In genomic region chrX:71619193-71619592, GRCh38 we compare ENCODE assay signal across 12 cellular contexts. TPM values are rescaled to one million over a fixed set of nuclear protein-coding genes. Genes with fewer than 3 reads are reported as not detected.
DNase-seq lines count a peak whose midpoint lies in the region; ATAC-seq and TF ChIP-seq lines count a peak whose summit lies in the region.
"Had no signal": no experiment of that assay in that cellular context is flagged by ENCODE, and none has a peak within 500 bp of the region (broad histone marks: within the 10 kb centered on the region; RNA-seq: fewer than 3 reads in every experiment).

No MANE protein-coding gene starts in this region.

- H3F3A ChIP-seq in smooth muscle cell (ENCODE audit: low read depth) = no peaks in the 10 kb centered on the region

- no peaks in the 10 kb centered on the region for H3K27me3 Mint-ChIP-seq in CD8-positive, alpha-beta T cell (ENCODE audit: low read depth)
- peaks cover 27% of the 10 kb centered on the region for H3K27me3 Mint-ChIP-seq in activated T-cell treated with anti-CD3 and anti-CD28 coated beads, Interleukin-2, amount 50 U/mL, for 24 hours
- no peaks in the 10 kb centered on the region for H3K27me3 Mint-ChIP-seq in type B pancreatic cell

- no peaks in the 10 kb centered on the region for H3K79me2 ChIP-seq in smooth muscle cell (ENCODE audit: low read depth)

- DNase-seq in CD8-positive, alpha-beta T cell = peak in 2 of 7 experiments; percentile 61 to 80
- DNase-seq in T follicular helper cell (ENCODE audit: low read depth) (peak; percentile 35), smooth muscle cell (lab: John Stamatoyannopoulos, UW; ENCODE audit: unreplicated experiment) (no peak), GM19238 (ENCODE audit: insufficient read length, low spot score) (no peak), NCI-H1092 (lab: John Stamatoyannopoulos, UW) (no peak), type B pancreatic cell (ENCODE audit: extremely low spot score, unreplicated experiment) (no peak)
- DNase-seq in activated T-cell treated with anti-CD3 and anti-CD28 coated beads, Interleukin-2, amount 50 U/mL, for 24 hours = peak; percentile 71
- DNase-seq: BE2C, hippocampal formation, NCI-H510A treated with DMSO at 0.1 percent for 48 hours had no signal

- peak overlapping the region; percentile 68 for H3K9ac ChIP-seq in smooth muscle cell (ENCODE audit: low read depth)

- H3K27ac Mint-ChIP-seq in CD8-positive, alpha-beta T cell = peak overlapping the region; percentile 95
- H3K27ac Mint-ChIP-seq in activated T-cell treated with anti-CD3 and anti-CD28 coated beads, Interleukin-2, amount 50 U/mL, for 24 hours = peak overlapping the region; percentile 95
- H3K27ac Mint-ChIP-seq in type B pancreatic cell = no peak overlapping the region

- no peaks in the 10 kb centered on the region for H4K20me1 ChIP-seq in smooth muscle cell (ENCODE audit: low read depth)

- H3K36me3 ChIP-seq in CD8-positive, alpha-beta T cell (ENCODE audit: insufficient read depth, low read length) = no peaks in the 10 kb centered on the region
- H3K36me3 ChIP-seq in smooth muscle cell (ENCODE audit: low read depth) = no peaks in the 10 kb centered on the region
- H3K36me3 ChIP-seq: BE2C had no signal

- no peaks in the 10 kb centered on the region for H3K9me3 Mint-ChIP-seq in CD8-positive, alpha-beta T cell
- no peaks in the 10 kb centered on the region for H3K9me3 Mint-ChIP-seq in activated T-cell treated with anti-CD3 and anti-CD28 coated beads, Interleukin-2, amount 50 U/mL, for 24 hours
- no peaks in the 10 kb centered on the region for H3K9me3 Mint-ChIP-seq in type B pancreatic cell

- no peak overlapping the region for H3K4me3 ChIP-seq in CD8-positive, alpha-beta T cell (ENCODE audit: low read depth, low read length)
- H3K4me3 ChIP-seq in smooth muscle cell = no peak overlapping the region

- H3K4me1 Mint-ChIP-seq in CD8-positive, alpha-beta T cell (ENCODE audit: low read depth) = peaks cover 79% of the 10 kb centered on the region
- H3K4me1 Mint-ChIP-seq in activated T-cell treated with anti-CD3 and anti-CD28 coated beads, Interleukin-2, amount 50 U/mL, for 24 hours (ENCODE audit: low read depth) = peaks cover 87% of the 10 kb centered on the region
- H3K4me1 Mint-ChIP-seq in type B pancreatic cell (ENCODE audit: unreplicated experiment) = peaks cover 3% of the 10 kb centered on the region

- CTCF ChIA-PET in CD8-positive, alpha-beta T cell (lab: Charles Lee) = interaction anchor here (1.3 to 1.9 kb wide), 2 partner anchors 31 to 33 kb away, joined by 4 to 6 read pairs; no protein-coding TSS in a partner anchor

- peak overlapping the region; percentile 55 for H3K27ac ChIP-seq in CD8-positive, alpha-beta T cell (ENCODE audit: low read depth, low read length)
- H3K27ac ChIP-seq in smooth muscle cell (ENCODE audit: low read depth) = peak overlapping the region; percentile 89

- no peaks in the 10 kb centered on the region for H3K9me3 ChIP-seq in CD8-positive, alpha-beta T cell (ENCODE audit: low read length)
- H3K9me3 ChIP-seq in smooth muscle cell (replicated peaks; ENCODE audit: low read depth) = no peaks in the 10 kb centered on the region
- H3K9me3 ChIP-seq: BE2C had no signal

- ATAC-seq in CD8-positive, alpha-beta T cell = peak; percentile 50
- no peak for ATAC-seq in GM21528 (IDR thresholded peaks at IDR 0.05; ENCODE audit: low FRiP score, unreplicated experiment)

- WGBS in smooth muscle cell (ENCODE audit: low lambda C conversion rate) = 60% methylated on average over 8 of the region's 8 CpGs

- intact Hi-C loops in CD8-positive, alpha-beta T cell (cut with DNase I, micrococcal nuclease) = loop anchor here (1.0 to 5.0 kb wide), 2 partner anchors 87 kb away; partner anchors contain the start of gene OGT (in 1 of the 2)

- TF ChIP-seq CTCF in CD8-positive, alpha-beta T cell (IDR thresholded peaks at IDR 0.05) = no peak
- TF ChIP-seq CTCF in smooth muscle cell (IDR thresholded peaks at IDR 0.05; ENCODE audit: borderline replicate concordance, insufficient read depth, poor library complexity, severe bottlenecking) = no peak
- TF ChIP-seq CTCF in type B pancreatic cell (conservative IDR thresholded peaks at IDR 0.05) = no peak

- no peak overlapping the region for H2AFZ ChIP-seq in smooth muscle cell (ENCODE audit: low read depth)

- peaks cover 33% of the 10 kb centered on the region for H3K36me3 Mint-ChIP-seq in CD8-positive, alpha-beta T cell
- H3K36me3 Mint-ChIP-seq in activated T-cell treated with anti-CD3 and anti-CD28 coated beads, Interleukin-2, amount 50 U/mL, for 24 hours (ENCODE audit: low read depth) = peaks cover 45% of the 10 kb centered on the region
- H3K36me3 Mint-ChIP-seq in type B pancreatic cell = no peaks in the 10 kb centered on the region

- POLR2A ChIA-PET in CD8-positive, alpha-beta T cell (lab: Charles Lee) = interaction anchor here (0.8 to 1.1 kb wide), 4 partner anchors 10 to 37 kb away, joined by 3 to 6 read pairs (median 3); no protein-coding TSS in a partner anchor

- peak overlapping the region; percentile 89 for H3K4me3 Mint-ChIP-seq in CD8-positive, alpha-beta T cell
- peak overlapping the region; percentile 86 for H3K4me3 Mint-ChIP-seq in activated T-cell treated with anti-CD3 and anti-CD28 coated beads, Interleukin-2, amount 50 U/mL, for 24 hours
- H3K4me3 Mint-ChIP-seq in type B pancreatic cell = no peak overlapping the region

- peak overlapping the region; percentile 32 for H3K4me2 ChIP-seq in smooth muscle cell

- H3K27me3 ChIP-seq in CD8-positive, alpha-beta T cell (ENCODE audit: insufficient read depth, low read length) = no peaks in the 10 kb centered on the region
- H3K27me3 ChIP-seq in smooth muscle cell (ENCODE audit: low read depth) = no peaks in the 10 kb centered on the region
- H3K27me3 ChIP-seq: BE2C had no signal

- peaks cover 80% of the 10 kb centered on the region for H3K4me1 ChIP-seq in CD8-positive, alpha-beta T cell (ENCODE audit: insufficient read depth, low read length)
- H3K4me1 ChIP-seq in smooth muscle cell (ENCODE audit: low read depth) = no peaks in the 10 kb centered on the region
- H3K4me1 ChIP-seq: BE2C had no signal

RNA-seq across cellular contexts. Expression of gene CXCR3, which starts 0.9 kb away (rescaled TPM):
- total RNA-seq in CD8-positive, alpha-beta T cell = 10 to 100 TPM; 86.1 to 95.8 TPM
- total RNA-seq in smooth muscle cell = not detected in 2 replicates
- 0.53 and 0.61 TPM in 2 replicates for polyA plus RNA-seq in smooth muscle cell
- not detected in 2 replicates for total RNA-seq in type B pancreatic cell (ENCODE audit: low replicate concordance)
- total RNA-seq: dermis microvascular lymphatic vessel endothelial cell had no signal

RNA-seq across cellular contexts. Expression of gene GCNA, which starts 41.0 kb away (rescaled TPM):
- total RNA-seq in CD8-positive, alpha-beta T cell = 1 to 10 TPM; 2.5 to 3.9 TPM
- total RNA-seq in smooth muscle cell = 0.94 and 2.6 TPM in 2 replicates
- 0.51 and 1.1 TPM in 2 replicates for polyA plus RNA-seq in smooth muscle cell
- total RNA-seq in type B pancreatic cell (ENCODE audit: low replicate concordance) = 0.79 and 2.1 TPM in 2 replicates

Comparison
In these comparisons a context has a peak if more than half of its experiments do, and no peak if none do; other contexts are left out.
1. DNase-seq: peak in T follicular helper cell (single experiment) and activated T-cell treated with anti-CD3 and anti-CD28 coated beads, Interleukin-2, amount 50 U/mL, for 24 hours (single experiment); none in smooth muscle cell (single experiment), GM19238 (single experiment), NCI-H1092 (single experiment) and type B pancreatic cell (single experiment).
2. RNA of gene CXCR3, which starts 0.9 kb away (total RNA-seq): 86.1 to 95.8 TPM in CD8-positive, alpha-beta T cell; not detected in smooth muscle cell and not detected in type B pancreatic cell; every median in the first group is over 10 times any median in the second.